Comparison of ENCODE assay signal across 26 cellular contexts in the genomic region with DNA sequence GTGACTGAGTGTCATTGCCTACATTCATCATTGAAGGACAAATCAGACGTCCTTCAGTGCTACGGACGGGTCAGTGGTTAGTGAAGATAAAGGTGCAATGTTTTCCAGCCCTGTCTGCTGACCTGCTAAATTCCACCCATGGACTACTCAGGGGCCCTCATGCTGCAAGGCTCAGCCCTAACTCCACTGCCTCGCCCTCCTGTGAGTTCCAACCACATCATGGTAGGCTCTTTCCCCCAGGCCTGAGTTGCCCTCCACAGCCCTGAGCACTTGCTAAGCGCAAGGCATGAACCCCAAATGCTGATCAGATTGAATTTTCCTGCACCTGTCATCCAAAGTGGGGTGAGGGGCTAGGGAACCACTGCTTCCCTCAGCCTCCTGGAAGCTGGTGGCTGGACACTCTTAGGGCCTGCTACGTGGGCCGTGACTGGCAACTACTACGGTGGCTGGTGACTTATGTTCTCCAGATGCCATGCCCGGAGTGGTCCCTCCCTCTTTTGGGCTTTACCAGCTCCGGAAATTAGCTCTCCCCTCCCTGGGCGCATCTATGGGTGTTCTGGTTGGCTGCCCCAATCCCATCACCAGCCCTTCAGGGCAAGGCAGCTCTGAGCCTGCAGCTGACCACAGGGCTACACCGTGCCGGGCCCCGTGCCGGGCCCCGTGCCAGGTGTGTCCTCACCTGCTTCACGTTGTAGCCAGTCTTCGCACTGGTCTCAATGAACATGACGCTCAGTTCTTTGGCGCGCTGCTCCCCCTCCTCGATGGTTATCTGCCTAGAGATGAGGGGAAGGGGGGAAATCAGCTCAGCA. TPM values are rescaled to one million over a fixed set of nuclear protein-coding genes. Genes with fewer than 3 reads are reported as not detected.
DNase-seq lines count a peak whose midpoint lies in the region; ATAC-seq and TF ChIP-seq lines count a peak whose summit lies in the region.
"Had no signal": no experiment of that assay in that cellular context is flagged by ENCODE, and none has a peak within 500 bp of the region (broad histone marks: within the 10 kb centered on the region; RNA-seq: fewer than 3 reads in every experiment).

No MANE protein-coding gene starts in this region.

- no peak overlapping the region for H4K91ac ChIP-seq in trophoblast cell (ENCODE audit: low read depth, low read length)

- no peak overlapping the region for H3K4ac ChIP-seq in trophoblast cell (ENCODE audit: low read depth, low read length)

- no peak overlapping the region for H3K27ac ChIP-seq in BLaER1 treated with 17β-estradiol and CSF1 and Interleukin-3, amounts not matched to agents 10 nM and 100 nM
- H3K27ac ChIP-seq in endodermal cell (ENCODE audit: low read depth, low read length) (no peak overlapping the region), trophoblast cell (ENCODE audit: low read depth, low read length) (no peak overlapping the region)
- H3K27ac ChIP-seq in CD8-positive, alpha-beta T cell (ENCODE audit: low read depth, low read length): no peak overlapping the region
- H3K27ac ChIP-seq: HL-60, RWPE1, SK-N-MC had no signal

- H4K20me1 ChIP-seq in BLaER1 treated with 17β-estradiol and CSF1 and Interleukin-3, amounts not matched to agents 10 nM and 100 nM: no peaks in the 10 kb centered on the region

- H3K4me1 ChIP-seq in BLaER1 treated with 17β-estradiol and CSF1 and Interleukin-3, amounts not matched to agents 10 nM and 100 nM: peaks cover 0 to 15% (median 9%) of the 10 kb centered on the region in 10 experiments; a peak in 12 of 20 replicates
- no peaks in the 10 kb centered on the region for H3K4me1 ChIP-seq in endodermal cell (ENCODE audit: control insufficient read depth, insufficient read depth, low read length)
- no peaks in the 10 kb centered on the region for H3K4me1 ChIP-seq in trophoblast cell (ENCODE audit: control insufficient read depth in 1 of 2, insufficient read depth in 2 of 2, low read length in 2 of 2)
- H3K4me1 ChIP-seq in CD8-positive, alpha-beta T cell (ENCODE audit: insufficient read depth, low read length): no peaks in the 10 kb centered on the region
- H3K4me1 ChIP-seq: Caco-2 had no signal

- ATAC-seq in CD8-positive, alpha-beta T cell: no peak
- ATAC-seq in WTC11: no peak
- ATAC-seq: GM12878 had no signal

- TF ChIP-seq CTCF in endodermal cell (conservative IDR thresholded peaks at IDR 0.05): no peak
- no peak for TF ChIP-seq CTCF in CD8-positive, alpha-beta T cell (IDR thresholded peaks at IDR 0.05)
- TF ChIP-seq CTCF in WTC11 (IDR thresholded peaks at IDR 0.05): no peak

- H3K4me2 ChIP-seq in BLaER1 treated with 17β-estradiol and CSF1 and Interleukin-3, amounts not matched to agents 10 nM and 100 nM: peak overlapping the region in 8 of 11 experiments; percentile 7 to 52 (median 22); a peak in 10 of 22 replicates
- no peak overlapping the region for H3K4me2 ChIP-seq in trophoblast cell (ENCODE audit: low read length)

- peak overlapping the region; percentile 40 for H3K23ac ChIP-seq in trophoblast cell (ENCODE audit: low read length)

- H3K9me3 Mint-ChIP-seq in endodermal cell (no peaks in the 10 kb centered on the region), WTC11 (no peaks in the 10 kb centered on the region)
- H3K9me3 Mint-ChIP-seq in CD8-positive, alpha-beta T cell: no peaks in the 10 kb centered on the region
- H3K9me3 Mint-ChIP-seq: CD4-positive, alpha-beta memory T cell had no signal

- H2BK12ac ChIP-seq in trophoblast cell (ENCODE audit: low read length): no peak overlapping the region

- H3K4me3 ChIP-seq in BLaER1 treated with 17β-estradiol and CSF1 and Interleukin-3, amounts not matched to agents 10 nM and 100 nM: no peak overlapping the region
- no peak overlapping the region for H3K4me3 ChIP-seq in endodermal cell (ENCODE audit: low read length)
- H3K4me3 ChIP-seq in trophoblast cell (ENCODE audit: low read depth, low read length): no peak overlapping the region
- no peak overlapping the region for H3K4me3 ChIP-seq in CD8-positive, alpha-beta T cell (ENCODE audit: low read depth, low read length)
- H3K4me3 ChIP-seq: GM12878, SK-N-MC had no signal

- no peak overlapping the region for H2AK5ac ChIP-seq in trophoblast cell (ENCODE audit: low read length)

- H3K27ac Mint-ChIP-seq in endodermal cell: no peak overlapping the region
- no peak overlapping the region for H3K27ac Mint-ChIP-seq in CD8-positive, alpha-beta T cell
- no peak overlapping the region for H3K27ac Mint-ChIP-seq in WTC11

- POLR2A ChIA-PET in CD8-positive, alpha-beta T cell (lab: Charles Lee): no interaction called here
- POLR2A ChIA-PET in WTC11 (lab: Charles Lee): no interaction called here

- peak; percentile 34 for DNase-seq in activated CD8-positive, alpha-beta memory T cell treated with anti-CD3 and anti-CD28 coated beads, Interleukin-2, amount 50 U/mL, for 48 hours
- no peak for DNase-seq in activated CD8-positive, alpha-beta memory T cell treated with anti-CD3 and anti-CD28 coated beads, Interleukin-2, amount 50 U/mL, for 4 hours
- peak; percentile 27 for DNase-seq in endodermal cell
- no peak for DNase-seq in trophoblast cell
- no peak for DNase-seq in DMS53 treated with DMSO at 0.1 percent for 48 hours (lab: John Stamatoyannopoulos, UW; ENCODE audit: unreplicated experiment)
- no peak for DNase-seq in CD8-positive, alpha-beta T cell
- no peak for DNase-seq in WTC11 (ENCODE audit: low spot score)
- DNase-seq: CD4-positive, alpha-beta memory T cell; DMS79; EL; GDM1; NCI-H1048; NCI-H1417 treated with DMSO at 0.1 percent for 48 hours; NCI-H187; NCI-H2081 treated with DMSO at 0.1 percent for 48 hours; NCI-H2171; NCI-H226; NCI-H510A; NCI-H69; SIG-M5 had no signal

- H3K27me3 Mint-ChIP-seq in endodermal cell (ENCODE audit: insufficient read depth) (no peaks in the 10 kb centered on the region), WTC11 (ENCODE audit: low read depth) (no peaks in the 10 kb centered on the region)
- no peaks in the 10 kb centered on the region for H3K27me3 Mint-ChIP-seq in CD8-positive, alpha-beta T cell (ENCODE audit: low read depth)

- no peak overlapping the region for H2AFZ ChIP-seq in trophoblast cell (ENCODE audit: insufficient read depth, low read length, poor library complexity)

- no peaks in the 10 kb centered on the region for H3K27me3 ChIP-seq in BLaER1 treated with 17β-estradiol and CSF1 and Interleukin-3, amounts not matched to agents 10 nM and 100 nM
- H3K27me3 ChIP-seq in endodermal cell (ENCODE audit: control insufficient read depth, insufficient read depth, low read length, poor library complexity, severe bottlenecking) (no peaks in the 10 kb centered on the region), trophoblast cell (ENCODE audit: insufficient read depth, low read length) (no peaks in the 10 kb centered on the region)
- H3K27me3 ChIP-seq in CD8-positive, alpha-beta T cell (ENCODE audit: insufficient read depth, low read length): no peaks in the 10 kb centered on the region

- no peak overlapping the region for H2BK120ac ChIP-seq in trophoblast cell (ENCODE audit: insufficient read depth, low read length, poor library complexity)

- H3K18ac ChIP-seq in trophoblast cell (ENCODE audit: low read length): no peak overlapping the region

- H3K14ac ChIP-seq in trophoblast cell (ENCODE audit: low read length): no peak overlapping the region

- H3K79me1 ChIP-seq in trophoblast cell (ENCODE audit: low read length): no peaks in the 10 kb centered on the region

- CTCF ChIA-PET in CD8-positive, alpha-beta T cell (lab: Charles Lee): interaction anchor here (1.3 kb wide), 1 partner anchor 18 kb away, joined by 3 read pairs; no protein-coding TSS in a partner anchor
- CTCF ChIA-PET in WTC11 (lab: Charles Lee): no interaction called here

- H3K36me3 Mint-ChIP-seq in endodermal cell (ENCODE audit: low read depth) (no peaks in the 10 kb centered on the region), WTC11 (no peaks in the 10 kb centered on the region)
- H3K36me3 Mint-ChIP-seq in CD8-positive, alpha-beta T cell: no peaks in the 10 kb centered on the region
- H3K36me3 Mint-ChIP-seq: CD4-positive, alpha-beta memory T cell had no signal

- no peak overlapping the region for H2BK5ac ChIP-seq in trophoblast cell (ENCODE audit: low read depth, low read length, poor library complexity)

- H4K12ac ChIP-seq in trophoblast cell (ENCODE audit: low read depth, low read length): no peak overlapping the region

- H3K4me1 Mint-ChIP-seq in endodermal cell (no peaks in the 10 kb centered on the region), WTC11 (no peaks in the 10 kb centered on the region)
- H3K4me1 Mint-ChIP-seq in CD8-positive, alpha-beta T cell (ENCODE audit: low read depth): no peaks in the 10 kb centered on the region
- H3K4me1 Mint-ChIP-seq: CD4-positive, alpha-beta memory T cell had no signal

- H3K79me2 ChIP-seq in trophoblast cell (ENCODE audit: control insufficient read depth, insufficient read depth, low read length, poor library complexity): no peaks in the 10 kb centered on the region

- no peak overlapping the region for H3K9ac ChIP-seq in BLaER1 treated with 17β-estradiol and CSF1 and Interleukin-3, amounts not matched to agents 10 nM and 100 nM
- H3K9ac ChIP-seq in endodermal cell (ENCODE audit: extremely low read depth, low read length, poor library complexity, severe bottlenecking) (no peak overlapping the region), trophoblast cell (ENCODE audit: low read length) (no peak overlapping the region)

- 91 to 96% methylated on average over 18 to 22 of the region's 22 CpGs for WGBS in endodermal cell (ENCODE audit: insufficient coverage in 1 of 2, insufficient read length in 1 of 2), 2 experiments
- WGBS in trophoblast cell (ENCODE audit: extremely low coverage, insufficient coverage, insufficient read length): no CpG with 5 or more reads among the region's 22 CpGs

- no peak overlapping the region for H3K4me3 Mint-ChIP-seq in endodermal cell
- H3K4me3 Mint-ChIP-seq in CD8-positive, alpha-beta T cell: no peak overlapping the region
- H3K4me3 Mint-ChIP-seq in WTC11: no peak overlapping the region
- H3K4me3 Mint-ChIP-seq: CD4-positive, alpha-beta memory T cell had no signal

- intact Hi-C loops in CD8-positive, alpha-beta T cell (cut with DNase I, micrococcal nuclease): no loop called here

- no peaks in the 10 kb centered on the region for H3K9me3 ChIP-seq in BLaER1 treated with 17β-estradiol and CSF1 and Interleukin-3, amounts not matched to agents 10 nM and 100 nM (replicated peaks in 1 of 11)
- H3K9me3 ChIP-seq in endodermal cell (ENCODE audit: control insufficient read depth, low read length): no peaks in the 10 kb centered on the region
- H3K9me3 ChIP-seq in trophoblast cell (ENCODE audit: insufficient read depth, low read depth, low read length): peaks cover 6% of the 10 kb centered on the region
- H3K9me3 ChIP-seq in CD8-positive, alpha-beta T cell (ENCODE audit: low read length): no peaks in the 10 kb centered on the region
- H3K9me3 ChIP-seq: Caco-2 had no signal

- H4K8ac ChIP-seq in trophoblast cell (ENCODE audit: low read depth, low read length): no peak overlapping the region

- H3K36me3 ChIP-seq in BLaER1 treated with 17β-estradiol and CSF1 and Interleukin-3, amounts not matched to agents 10 nM and 100 nM: no peaks in the 10 kb centered on the region
- H3K36me3 ChIP-seq in endodermal cell (ENCODE audit: control insufficient read depth, insufficient read depth, low read length) (no peaks in the 10 kb centered on the region), trophoblast cell (ENCODE audit: control insufficient read depth in 1 of 2, insufficient read depth in 2 of 2, low read length in 2 of 2) (no peaks in the 10 kb centered on the region)
- no peaks in the 10 kb centered on the region for H3K36me3 ChIP-seq in CD8-positive, alpha-beta T cell (ENCODE audit: insufficient read depth, low read length)

RNA-seq across cellular contexts. Expression of gene SRPRB, which starts 32.1 kb away (rescaled TPM):
- total RNA-seq in endodermal cell: 10 to 100 TPM; 26.1 to 33.6 TPM
- polyA plus RNA-seq in endodermal cell (2013, experiment 1 of 2): 29.0 TPM
- 27.4 TPM for polyA plus RNA-seq in endodermal cell (2013, experiment 2 of 2)
- 38.7 and 40.6 TPM in 2 replicates for polyA plus RNA-seq in trophoblast cell (2013)
- 10 to 100 TPM; 25.7 to 30.1 TPM for total RNA-seq in CD8-positive, alpha-beta T cell
- total RNA-seq in WTC11 (2021): 40.9 to 42.2 TPM (median 41.2 TPM) in 3 replicates

RNA-seq across cellular contexts. Expression of gene RAB6B, which starts 58.0 kb away (rescaled TPM):
- total RNA-seq in endodermal cell: 1 to 10 TPM; 2.2 to 3.0 TPM
- polyA plus RNA-seq in endodermal cell (2013, experiment 1 of 2): 20.7 TPM
- 16.9 TPM for polyA plus RNA-seq in endodermal cell (2013, experiment 2 of 2)
- polyA plus RNA-seq in trophoblast cell (2013): 2.1 and 2.2 TPM in 2 replicates
- total RNA-seq in CD8-positive, alpha-beta T cell: 1 to 10 TPM; 1.1 to 1.3 TPM
- 14.9 to 21.0 TPM (median 18.0 TPM) in 3 replicates for total RNA-seq in WTC11 (2021)
- total RNA-seq: GM12878 had no signal

Comparison
In these comparisons a context has a peak if more than half of its experiments do, and no peak if none do; other contexts are left out.
1. DNase-seq: peak in activated CD8-positive, alpha-beta memory T cell treated with anti-CD3 and anti-CD28 coated beads, Interleukin-2, amount 50 U/mL, for 48 hours (single experiment) and endodermal cell (single experiment); none in activated CD8-positive, alpha-beta memory T cell treated with anti-CD3 and anti-CD28 coated beads, Interleukin-2, amount 50 U/mL, for 4 hours (single experiment), trophoblast cell (0 of 2), DMS53 treated with DMSO at 0.1 percent for 48 hours (single experiment), CD8-positive, alpha-beta T cell (0 of 7) and WTC11 (single experiment).